11 cellular contexts compared by ENCODE assay signal in the genomic region with DNA sequence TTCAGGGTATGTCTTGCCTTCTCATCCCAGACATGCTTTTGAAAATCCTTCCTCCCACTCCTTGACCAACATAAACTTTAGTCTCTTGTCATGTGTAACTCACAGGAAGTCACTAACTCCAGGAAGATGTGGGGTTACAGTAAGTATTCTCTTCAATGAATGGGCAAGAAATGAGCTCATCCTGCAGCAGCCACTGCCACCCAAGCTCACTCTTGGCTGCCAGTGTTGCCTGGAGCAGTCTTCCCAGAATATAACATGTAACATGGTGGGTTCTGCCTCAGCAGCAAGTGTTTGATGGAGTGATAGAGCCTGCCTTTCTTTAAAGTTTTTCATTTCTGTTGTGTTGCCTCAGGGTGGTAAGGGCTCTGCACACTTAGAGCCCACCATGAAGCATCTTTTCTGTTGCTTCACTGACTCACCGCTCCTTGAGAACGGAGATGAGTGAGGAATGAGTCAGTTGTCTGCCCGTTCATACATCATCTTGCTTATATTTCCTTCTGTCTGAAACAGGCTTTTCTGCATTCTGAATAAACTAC.
DNase-seq lines count a peak whose midpoint lies in the region; ATAC-seq and TF ChIP-seq lines count a peak whose summit lies in the region.
"Had no signal": no experiment of that assay in that cellular context is flagged by ENCODE, and none has a peak within 500 bp of the region (broad histone marks: within the 10 kb centered on the region; RNA-seq: fewer than 3 reads in every experiment).

No MANE protein-coding gene starts in this region.

- no peaks in the 10 kb centered on the region for H3K36me3 Mint-ChIP-seq in progenitor cell of endocrine pancreas (ENCODE audit: insufficient read depth)
- H3K36me3 Mint-ChIP-seq: activated naive CD8-positive, alpha-beta T cell treated with anti-CD3 and anti-CD28 coated beads, Interleukin-2, amount 10 ng/mL, durations not matched to agents 7 days and 5 days had no signal

- peaks cover 70% of the 10 kb centered on the region for H3K36me3 ChIP-seq in A673 (ENCODE audit: insufficient read depth, low read length, poor library complexity, severe bottlenecking)
- H3K36me3 ChIP-seq in effector memory CD4-positive, alpha-beta T cell (ENCODE audit: control insufficient read depth, insufficient read depth, low read length), result no peaks in the 10 kb centered on the region
- no peaks in the 10 kb centered on the region for H3K36me3 ChIP-seq in mucosa of descending colon (ENCODE audit: low read depth)
- H3K36me3 ChIP-seq: left lung had no signal

- H3K27ac ChIP-seq in A673 (ENCODE audit: low read depth, low read length, poor library complexity, severe bottlenecking), result no peak overlapping the region
- H3K27ac ChIP-seq in effector memory CD4-positive, alpha-beta T cell (ENCODE audit: insufficient read depth, low read length, poor library complexity, severe bottlenecking), result no peak overlapping the region
- H3K27ac ChIP-seq: left lung had no signal

- DNase-seq in A673 (ENCODE audit: low spot score) (peak; percentile 47), LHCN-M2 (ENCODE audit: low read depth) (peak; percentile 90), mucosa of descending colon (no peak), progenitor cell of endocrine pancreas (ENCODE audit: low spot score, unreplicated experiment) (no peak)
- no peak for DNase-seq in effector memory CD4-positive, alpha-beta T cell
- DNase-seq: activated naive CD8-positive, alpha-beta T cell treated with anti-CD3 and anti-CD28 coated beads, Interleukin-2, amount 10 ng/mL, durations not matched to agents 7 days and 5 days; left lung; stimulated activated CD4-positive, alpha-beta T cell treated with anti-CD3 and anti-CD28 coated beads, Interleukin-4, amount 100 ng/mL, for 1 hour had no signal

- CTCF ChIA-PET in A673 (lab: Charles Lee), result no interaction called here

- H3K9me3 Mint-ChIP-seq in progenitor cell of endocrine pancreas (ENCODE audit: low read depth), result no peaks in the 10 kb centered on the region
- H3K9me3 Mint-ChIP-seq: activated naive CD8-positive, alpha-beta T cell treated with anti-CD3 and anti-CD28 coated beads, Interleukin-2, amount 10 ng/mL, durations not matched to agents 7 days and 5 days had no signal

- TF ChIP-seq CTCF in A673 (conservative IDR thresholded peaks at IDR 0.05; ENCODE audit: low read depth, low read length), result no peak
- no peak for TF ChIP-seq CTCF in mucosa of descending colon (IDR thresholded peaks at IDR 0.05)
- no peak for TF ChIP-seq CTCF in progenitor cell of endocrine pancreas (IDR thresholded peaks at IDR 0.05; ENCODE audit: unreplicated experiment)

- no peak overlapping the region for H3K4me3 Mint-ChIP-seq in progenitor cell of endocrine pancreas (ENCODE audit: low read depth)
- H3K4me3 Mint-ChIP-seq: activated naive CD8-positive, alpha-beta T cell treated with anti-CD3 and anti-CD28 coated beads, Interleukin-2, amount 10 ng/mL, durations not matched to agents 7 days and 5 days had no signal

- no TSS peak for BruUV-seq in A673 (replicated peaks; lab: Mats Ljungman, UMichigan)

- no peaks in the 10 kb centered on the region for H3K27me3 Mint-ChIP-seq in progenitor cell of endocrine pancreas

- H3K4me1 ChIP-seq in A673 (ENCODE audit: insufficient read depth, low read length, poor library complexity, severe bottlenecking) (peaks cover 21% of the 10 kb centered on the region), mucosa of descending colon (ENCODE audit: low read depth) (no peaks in the 10 kb centered on the region)
- no peaks in the 10 kb centered on the region for H3K4me1 ChIP-seq in effector memory CD4-positive, alpha-beta T cell (ENCODE audit: control insufficient read depth, insufficient read depth, low read length, poor library complexity, severe bottlenecking)

- H3K4me1 Mint-ChIP-seq in progenitor cell of endocrine pancreas (ENCODE audit: low read depth), result peaks cover 1% of the 10 kb centered on the region
- H3K4me1 Mint-ChIP-seq: activated naive CD8-positive, alpha-beta T cell treated with anti-CD3 and anti-CD28 coated beads, Interleukin-2, amount 10 ng/mL, durations not matched to agents 7 days and 5 days had no signal

- ATAC-seq in GM21360 (IDR thresholded peaks at IDR 0.05; ENCODE audit: unreplicated experiment) (peak; percentile 8), esophagus mucosa (peak; percentile 90), HG02840 (IDR thresholded peaks at IDR 0.05; ENCODE audit: low FRiP score, unreplicated experiment) (no peak), mucosa of descending colon (no peak)
- ATAC-seq: left lung had no signal

- intact Hi-C loops in A673 (cut with micrococcal nuclease; ENCODE audit: unreplicated experiment), result no loop called here
- intact Hi-C loops in mucosa of descending colon (cut with DNase I, micrococcal nuclease), result no loop called here

- no peaks in the 10 kb centered on the region for H3K27me3 ChIP-seq in A673 (replicated peaks; ENCODE audit: insufficient read depth, low read depth, low read length, poor library complexity)
- H3K27me3 ChIP-seq in effector memory CD4-positive, alpha-beta T cell (replicated peaks; ENCODE audit: control insufficient read depth, insufficient read depth, low read length, poor library complexity, severe bottlenecking), result no peaks in the 10 kb centered on the region
- H3K27me3 ChIP-seq: left lung had no signal

- H3K4me3 ChIP-seq in A673 (ENCODE audit: low read depth, low read length, poor library complexity, severe bottlenecking), result no peak overlapping the region
- no peak overlapping the region for H3K4me3 ChIP-seq in effector memory CD4-positive, alpha-beta T cell (ENCODE audit: insufficient read depth, low read depth, low read length, poor library complexity, severe bottlenecking)
- H3K4me3 ChIP-seq in mucosa of descending colon, result no peak overlapping the region
- H3K4me3 ChIP-seq: left lung had no signal

- no peak overlapping the region for H3K27ac Mint-ChIP-seq in progenitor cell of endocrine pancreas
- H3K27ac Mint-ChIP-seq: activated naive CD8-positive, alpha-beta T cell treated with anti-CD3 and anti-CD28 coated beads, Interleukin-2, amount 10 ng/mL, durations not matched to agents 7 days and 5 days had no signal

- POLR2A ChIA-PET in A673 (lab: Charles Lee; ENCODE audit: low non-redundant PET), result no interaction called here

- H3K9me3 ChIP-seq in A673 (ENCODE audit: low read depth, low read length, poor library complexity, severe bottlenecking) (no peaks in the 10 kb centered on the region), mucosa of descending colon (no peaks in the 10 kb centered on the region)
- H3K9me3 ChIP-seq in effector memory CD4-positive, alpha-beta T cell (ENCODE audit: control insufficient read depth, low read length), result no peaks in the 10 kb centered on the region
- H3K9me3 ChIP-seq: left lung had no signal

Comparison
In these comparisons a context has a peak if more than half of its experiments do, and no peak if none do; other contexts are left out.
1. DNase-seq: peak in A673 (single experiment) and LHCN-M2 (single experiment); none in effector memory CD4-positive, alpha-beta T cell (0 of 3), mucosa of descending colon (0 of 3) and progenitor cell of endocrine pancreas (single experiment).
2. ATAC-seq: peak in GM21360 (single experiment) and esophagus mucosa (single experiment); none in HG02840 (single experiment) and mucosa of descending colon (single experiment).